15 cellular contexts compared by ENCODE assay signal in genomic region chr7:157627033-157627432, GRCh38.
DNase-seq lines count a peak whose midpoint lies in the region; ATAC-seq and TF ChIP-seq lines count a peak whose summit lies in the region.
"Had no signal": no experiment of that assay in that cellular context is flagged by ENCODE, and none has a peak within 500 bp of the region (broad histone marks: within the 10 kb centered on the region; RNA-seq: fewer than 3 reads in every experiment).

No MANE protein-coding gene starts in this region.

- TF ChIP-seq EP300 in sigmoid colon (IDR thresholded peaks at IDR 0.05) (no peak), gastroesophageal sphincter (IDR thresholded peaks at IDR 0.05) (no peak)

- H3K27me3 ChIP-seq in sigmoid colon (no peaks in the 10 kb centered on the region), gastroesophageal sphincter (peaks cover 22% of the 10 kb centered on the region)

- no peak for ATAC-seq in activated CD4-positive, alpha-beta T cell treated with anti-CD3 and anti-CD28 coated beads for 36 hours
- ATAC-seq in activated naive CD8-positive, alpha-beta T cell treated with anti-CD3 and anti-CD28 coated beads, Interleukin-2, amount 10 ng/mL, durations not matched to agents 7 days and 5 days (ENCODE audit: low read depth) = no peak
- no peak for ATAC-seq in activated T-helper 17 cell treated with anti-CD3 and anti-CD28 coated beads, Interleukin-2, amount 50 U/mL, for 72 hours (replicated peaks)
- ATAC-seq in gastroesophageal sphincter = no peak
- ATAC-seq: GM23338, Panc1 had no signal

- H3K4me3 ChIP-seq in sigmoid colon = no peak overlapping the region
- no peak overlapping the region for H3K4me3 ChIP-seq in gastroesophageal sphincter
- H3K4me3 ChIP-seq: GM23338 had no signal

- H3K4me1 ChIP-seq in sigmoid colon = no peaks in the 10 kb centered on the region
- no peaks in the 10 kb centered on the region for H3K4me1 ChIP-seq in gastroesophageal sphincter

- DNase-seq in activated CD4-positive, alpha-beta T cell treated with anti-CD3 and anti-CD28 coated beads for 36 hours = no peak
- DNase-seq in activated CD4-positive, alpha-beta T cell treated with anti-CD3 and anti-CD28 coated beads, Interleukin-2, amount 50 U/mL, for 4 hours = no peak
- peak; percentile 16 for DNase-seq in activated naive CD8-positive, alpha-beta T cell treated with anti-CD3 and anti-CD28 coated beads, Interleukin-2, amount 10 ng/mL, durations not matched to agents 7 days and 5 days
- no peak for DNase-seq in activated naive CD8-positive, alpha-beta T cell treated with anti-CD3 and anti-CD28 coated beads for 36 hours
- DNase-seq in sigmoid colon (peak; percentile 42), NCI-H2171 treated with DMSO at 0.1 percent for 48 hours (lab: John Stamatoyannopoulos, UW) (no peak)
- DNase-seq: GF-D8, NCI-H1417, NCI-H2029 treated with DMSO at 0.1 percent for 48 hours, NCI-H510A treated with DMSO at 0.1 percent for 48 hours had no signal

- intact Hi-C loops in activated CD4-positive, alpha-beta T cell treated with anti-CD3 and anti-CD28 coated beads for 36 hours (cut with DNase I, micrococcal nuclease) = no loop called here
- intact Hi-C loops in sigmoid colon (cut with DNase I) = no loop called here

- no peak overlapping the region for H3K27ac ChIP-seq in sigmoid colon
- H3K27ac ChIP-seq in gastroesophageal sphincter = no peak overlapping the region

- no peak overlapping the region for H3K4me3 Mint-ChIP-seq in activated CD4-positive, alpha-beta T cell treated with anti-CD3 and anti-CD28 coated beads for 36 hours
- peak overlapping the region; percentile 5 for H3K4me3 Mint-ChIP-seq in activated naive CD8-positive, alpha-beta T cell treated with anti-CD3 and anti-CD28 coated beads, Interleukin-2, amount 10 ng/mL, durations not matched to agents 7 days and 5 days
- no peak overlapping the region for H3K4me3 Mint-ChIP-seq in activated naive CD8-positive, alpha-beta T cell treated with anti-CD3 and anti-CD28 coated beads for 36 hours
- peak overlapping the region; percentile 50 for H3K4me3 Mint-ChIP-seq in activated T-helper 17 cell treated with anti-CD3 and anti-CD28 coated beads, Interleukin-2, amount 50 U/mL, for 72 hours
- H3K4me3 Mint-ChIP-seq: GM23338, IgD-negative memory B cell had no signal

- H3K9me3 Mint-ChIP-seq in activated CD4-positive, alpha-beta T cell treated with anti-CD3 and anti-CD28 coated beads for 36 hours (ENCODE audit: low read depth) = no peaks in the 10 kb centered on the region
- H3K9me3 Mint-ChIP-seq in activated naive CD8-positive, alpha-beta T cell treated with anti-CD3 and anti-CD28 coated beads, Interleukin-2, amount 10 ng/mL, durations not matched to agents 7 days and 5 days = peaks cover 7% of the 10 kb centered on the region
- H3K9me3 Mint-ChIP-seq in activated naive CD8-positive, alpha-beta T cell treated with anti-CD3 and anti-CD28 coated beads for 36 hours = peaks cover 6% of the 10 kb centered on the region
- H3K9me3 Mint-ChIP-seq in activated T-helper 17 cell treated with anti-CD3 and anti-CD28 coated beads, Interleukin-2, amount 50 U/mL, for 72 hours = no peaks in the 10 kb centered on the region

- no peaks in the 10 kb centered on the region for H3K36me3 Mint-ChIP-seq in activated CD4-positive, alpha-beta T cell treated with anti-CD3 and anti-CD28 coated beads for 36 hours (ENCODE audit: low read depth)
- H3K36me3 Mint-ChIP-seq in activated naive CD8-positive, alpha-beta T cell treated with anti-CD3 and anti-CD28 coated beads, Interleukin-2, amount 10 ng/mL, durations not matched to agents 7 days and 5 days = no peaks in the 10 kb centered on the region
- no peaks in the 10 kb centered on the region for H3K36me3 Mint-ChIP-seq in activated naive CD8-positive, alpha-beta T cell treated with anti-CD3 and anti-CD28 coated beads for 36 hours
- no peaks in the 10 kb centered on the region for H3K36me3 Mint-ChIP-seq in activated T-helper 17 cell treated with anti-CD3 and anti-CD28 coated beads, Interleukin-2, amount 50 U/mL, for 72 hours (ENCODE audit: low read depth)
- H3K36me3 Mint-ChIP-seq: IgD-negative memory B cell had no signal

- H3K27me3 Mint-ChIP-seq in activated CD4-positive, alpha-beta T cell treated with anti-CD3 and anti-CD28 coated beads for 36 hours = no peaks in the 10 kb centered on the region
- H3K27me3 Mint-ChIP-seq in activated naive CD8-positive, alpha-beta T cell treated with anti-CD3 and anti-CD28 coated beads, Interleukin-2, amount 10 ng/mL, durations not matched to agents 7 days and 5 days = peaks cover 25% of the 10 kb centered on the region
- H3K27me3 Mint-ChIP-seq in activated naive CD8-positive, alpha-beta T cell treated with anti-CD3 and anti-CD28 coated beads for 36 hours = peaks cover 21% of the 10 kb centered on the region
- peaks cover 3% of the 10 kb centered on the region for H3K27me3 Mint-ChIP-seq in activated T-helper 17 cell treated with anti-CD3 and anti-CD28 coated beads, Interleukin-2, amount 50 U/mL, for 72 hours

- peak overlapping the region; percentile 5 for H3K27ac Mint-ChIP-seq in activated CD4-positive, alpha-beta T cell treated with anti-CD3 and anti-CD28 coated beads for 36 hours
- peak overlapping the region; percentile 27 for H3K27ac Mint-ChIP-seq in activated naive CD8-positive, alpha-beta T cell treated with anti-CD3 and anti-CD28 coated beads, Interleukin-2, amount 10 ng/mL, durations not matched to agents 7 days and 5 days
- no peak overlapping the region for H3K27ac Mint-ChIP-seq in activated naive CD8-positive, alpha-beta T cell treated with anti-CD3 and anti-CD28 coated beads for 36 hours
- H3K27ac Mint-ChIP-seq in activated T-helper 17 cell treated with anti-CD3 and anti-CD28 coated beads, Interleukin-2, amount 50 U/mL, for 72 hours = peak overlapping the region; percentile 56
- H3K27ac Mint-ChIP-seq: GM23338, IgD-negative memory B cell had no signal

- TF ChIP-seq POLR2A in sigmoid colon (IDR thresholded peaks at IDR 0.05) (no peak), gastroesophageal sphincter (IDR thresholded peaks at IDR 0.05) (no peak)

- H3K4me1 Mint-ChIP-seq in activated CD4-positive, alpha-beta T cell treated with anti-CD3 and anti-CD28 coated beads for 36 hours = peaks cover 67% of the 10 kb centered on the region
- H3K4me1 Mint-ChIP-seq in activated naive CD8-positive, alpha-beta T cell treated with anti-CD3 and anti-CD28 coated beads, Interleukin-2, amount 10 ng/mL, durations not matched to agents 7 days and 5 days = peaks cover 36% of the 10 kb centered on the region
- peaks cover 52% of the 10 kb centered on the region for H3K4me1 Mint-ChIP-seq in activated naive CD8-positive, alpha-beta T cell treated with anti-CD3 and anti-CD28 coated beads for 36 hours
- H3K4me1 Mint-ChIP-seq in activated T-helper 17 cell treated with anti-CD3 and anti-CD28 coated beads, Interleukin-2, amount 50 U/mL, for 72 hours = peaks cover 31% of the 10 kb centered on the region
- H3K4me1 Mint-ChIP-seq: GM23338 had no signal

- WGBS in sigmoid colon, 2 donors = 91 to 93% methylated on average over 8 of the region's 8 CpGs
- 81% methylated on average over 6 of the region's 8 CpGs; no CpG with 5 or more reads in 1 of the 2 donors for WGBS in gastroesophageal sphincter (ENCODE audit: low coverage in 1 of 2), 2 donors

- POLR2A ChIA-PET in activated CD4-positive, alpha-beta T cell treated with anti-CD3 and anti-CD28 coated beads for 36 hours (lab: Charles Lee) = no interaction called here
- POLR2A ChIA-PET in activated naive CD8-positive, alpha-beta T cell treated with anti-CD3 and anti-CD28 coated beads, Interleukin-2, amount 10 ng/mL, durations not matched to agents 7 days and 5 days (lab: Charles Lee) = interaction anchor here (1.3 kb wide), 1 partner anchor 14 kb away, joined by 5 read pairs; no protein-coding TSS in a partner anchor

- H3K36me3 ChIP-seq in sigmoid colon (no peaks in the 10 kb centered on the region), gastroesophageal sphincter (no peaks in the 10 kb centered on the region)

- H3K9me3 ChIP-seq in sigmoid colon (no peaks in the 10 kb centered on the region), gastroesophageal sphincter (no peaks in the 10 kb centered on the region)

- CTCF ChIA-PET in activated CD4-positive, alpha-beta T cell treated with anti-CD3 and anti-CD28 coated beads for 36 hours (lab: Charles Lee) = interaction anchor here (0.7 to 1.6 kb wide), 4 partner anchors 9 to 26 kb away, joined by 3 to 5 read pairs (median 4); no protein-coding TSS in a partner anchor

- no peak for TF ChIP-seq CTCF in sigmoid colon (IDR thresholded peaks at IDR 0.05)
- TF ChIP-seq CTCF in gastroesophageal sphincter (IDR thresholded peaks at IDR 0.05) = no peak

Comparison
In these comparisons a context has a peak if more than half of its experiments do, and no peak if none do; other contexts are left out.
1. DNase-seq: peak in activated naive CD8-positive, alpha-beta T cell treated with anti-CD3 and anti-CD28 coated beads, Interleukin-2, amount 10 ng/mL, durations not matched to agents 7 days and 5 days (single experiment) and sigmoid colon (single experiment); none in activated CD4-positive, alpha-beta T cell treated with anti-CD3 and anti-CD28 coated beads for 36 hours (single experiment), activated CD4-positive, alpha-beta T cell treated with anti-CD3 and anti-CD28 coated beads, Interleukin-2, amount 50 U/mL, for 4 hours (0 of 2), activated naive CD8-positive, alpha-beta T cell treated with anti-CD3 and anti-CD28 coated beads for 36 hours (single experiment) and NCI-H2171 treated with DMSO at 0.1 percent for 48 hours (single experiment).
2. H3K4me3 Mint-ChIP-seq: peak in activated naive CD8-positive, alpha-beta T cell treated with anti-CD3 and anti-CD28 coated beads, Interleukin-2, amount 10 ng/mL, durations not matched to agents 7 days and 5 days (single experiment) and activated T-helper 17 cell treated with anti-CD3 and anti-CD28 coated beads, Interleukin-2, amount 50 U/mL, for 72 hours (single experiment); none in activated CD4-positive, alpha-beta T cell treated with anti-CD3 and anti-CD28 coated beads for 36 hours (single experiment) and activated naive CD8-positive, alpha-beta T cell treated with anti-CD3 and anti-CD28 coated beads for 36 hours (single experiment).